16 cellular contexts compared by ENCODE assay signal in the genomic region with DNA sequence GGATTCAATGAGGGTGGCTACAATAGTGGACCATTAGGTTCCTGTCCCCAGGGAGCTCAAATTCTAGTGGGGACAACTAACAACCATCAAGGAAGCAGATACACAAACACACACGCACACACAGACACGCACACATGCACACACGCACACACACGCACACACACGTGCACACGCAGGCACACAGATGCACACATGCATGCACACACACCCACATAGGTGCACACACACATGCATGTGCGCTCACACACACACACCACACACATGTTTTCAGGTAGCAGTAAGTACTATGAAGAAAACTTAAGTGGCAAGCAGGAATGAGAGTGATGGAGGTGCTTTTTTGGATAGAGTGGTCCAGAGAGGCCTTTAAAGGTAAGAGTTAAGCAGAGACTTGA. TPM values are rescaled to one million over a fixed set of nuclear protein-coding genes. Genes with fewer than 3 reads are reported as not detected.
A peak's percentile ranks its signal among the peaks of the same experiment; 100 is the strongest.
DNase-seq lines count a peak whose midpoint lies in the region; ATAC-seq, FAIRE-seq and TF ChIP-seq lines count a peak whose summit lies in the region.
"Had no signal": no experiment of that assay in that cellular context is flagged by ENCODE, and none has a peak within 500 bp of the region (broad histone marks: within the 10 kb centered on the region; RNA-seq: fewer than 3 reads in every experiment).

No MANE protein-coding gene starts in this region.

- no peaks in the 10 kb centered on the region for H3K79me2 ChIP-seq in DOHH2 (ENCODE audit: control insufficient read depth, low read length)

- no peak overlapping the region for H3K4me3 Mint-ChIP-seq in activated B cell treated with CpG ODN at 0.5 μM for 24 hours
- H3K4me3 Mint-ChIP-seq in neural crest cell: no peak overlapping the region
- H3K4me3 Mint-ChIP-seq in activated CD4-positive, alpha-beta memory T cell treated with anti-CD3 and anti-CD28 coated beads for 36 hours: no peak overlapping the region
- H3K4me3 Mint-ChIP-seq: CD4-positive, alpha-beta memory T cell had no signal

- no peaks in the 10 kb centered on the region for H3K36me3 ChIP-seq in DOHH2 (ENCODE audit: control insufficient read depth, low read length)

- no peaks in the 10 kb centered on the region for H3K36me3 Mint-ChIP-seq in activated B cell treated with CpG ODN at 0.5 μM for 24 hours (ENCODE audit: low read depth)
- no peaks in the 10 kb centered on the region for H3K36me3 Mint-ChIP-seq in neural crest cell (ENCODE audit: low read depth)
- no peaks in the 10 kb centered on the region for H3K36me3 Mint-ChIP-seq in activated CD4-positive, alpha-beta memory T cell treated with anti-CD3 and anti-CD28 coated beads for 36 hours
- H3K36me3 Mint-ChIP-seq: CD4-positive, alpha-beta memory T cell had no signal

- H3K4me1 Mint-ChIP-seq in activated B cell treated with CpG ODN at 0.5 μM for 24 hours: peaks cover 46% of the 10 kb centered on the region
- H3K4me1 Mint-ChIP-seq in neural crest cell: peaks cover 5% of the 10 kb centered on the region
- H3K4me1 Mint-ChIP-seq in activated CD4-positive, alpha-beta memory T cell treated with anti-CD3 and anti-CD28 coated beads for 36 hours (ENCODE audit: low read depth): no peaks in the 10 kb centered on the region

- H3F3A ChIP-seq in DOHH2 (ENCODE audit: control insufficient read depth, insufficient read depth): no peaks in the 10 kb centered on the region; the same call in 1 of the 2 replicates

- no peak for TF ChIP-seq CTCF in A549 (IDR thresholded peaks at IDR 0.05)
- no peak for TF ChIP-seq CTCF in DOHH2 (IDR thresholded peaks at IDR 0.05; ENCODE audit: low read depth, low read length, poor library complexity, severe bottlenecking)
- no peak for TF ChIP-seq CTCF in activated B cell treated with CpG ODN at 0.5 μM for 24 hours (IDR thresholded peaks at IDR 0.05)
- no peak for TF ChIP-seq CTCF in neural crest cell (conservative IDR thresholded peaks at IDR 0.05)

- H3K4me3 ChIP-seq in A549 (no peak overlapping the region), DOHH2 (ENCODE audit: low read length) (no peak overlapping the region)

- H3K4me1 ChIP-seq in A549 (peaks cover 33% of the 10 kb centered on the region), DOHH2 (ENCODE audit: control insufficient read depth, low read length) (peaks cover 32% of the 10 kb centered on the region)

- H3K9me3 ChIP-seq in A549 (no peaks in the 10 kb centered on the region), DOHH2 (ENCODE audit: control insufficient read depth, insufficient read depth, low read length) (no peaks in the 10 kb centered on the region)

- no peaks in the 10 kb centered on the region for H3K27me3 ChIP-seq in DOHH2 (ENCODE audit: control insufficient read depth, low read length)

- no peaks in the 10 kb centered on the region for H3K9me2 ChIP-seq in DOHH2 (replicated peaks; ENCODE audit: control insufficient read depth, low read length)

- CTCF ChIA-PET in A549 (lab: Yijun Ruan, JAX) (interaction anchor here (0.6 to 12.5 kb wide), 9 partner anchors 17 to 655 kb away, joined by 3 to 306 read pairs (median 5); a partner anchor contains a TSS), activated B cell treated with CpG ODN at 0.5 μM for 24 hours (lab: Charles Lee) (interaction anchor here (4.1 kb wide), 1 partner anchor 30 kb away, joined by 19 read pairs; no protein-coding TSS in a partner anchor)
- CTCF ChIA-PET in activated CD4-positive, alpha-beta memory T cell treated with anti-CD3 and anti-CD28 coated beads for 36 hours (lab: Charles Lee): interaction anchor here (1.4 to 2.0 kb wide), 2 partner anchors 31 to 304 kb away, joined by 4 to 6 read pairs; no protein-coding TSS in a partner anchor

- TF ChIP-seq POLR2A in A549 (IDR thresholded peaks at IDR 0.05; ENCODE audit: low read length): no peak

- peak overlapping the region in 1 of 2 experiments; percentile 31; a peak in 1 of 6 replicates for H3K27ac ChIP-seq in A549
- H3K27ac ChIP-seq in DOHH2 (ENCODE audit: low read depth, low read length): peak overlapping the region; percentile 56

- no peaks in the 10 kb centered on the region for H3K27me3 Mint-ChIP-seq in activated B cell treated with CpG ODN at 0.5 μM for 24 hours
- peaks cover 23% of the 10 kb centered on the region for H3K27me3 Mint-ChIP-seq in neural crest cell (ENCODE audit: low read depth)
- H3K27me3 Mint-ChIP-seq in activated CD4-positive, alpha-beta memory T cell treated with anti-CD3 and anti-CD28 coated beads for 36 hours: peaks cover 5% of the 10 kb centered on the region

- intact Hi-C loops in activated B cell treated with CpG ODN at 0.5 μM for 24 hours (cut with micrococcal nuclease): no loop called here
- intact Hi-C loops in activated CD4-positive, alpha-beta memory T cell treated with anti-CD3 and anti-CD28 coated beads for 36 hours (cut with micrococcal nuclease): no loop called here

- peak overlapping the region; percentile 62 for H3K27ac Mint-ChIP-seq in activated B cell treated with CpG ODN at 0.5 μM for 24 hours
- H3K27ac Mint-ChIP-seq in neural crest cell (ENCODE audit: unreplicated experiment): peak overlapping the region; percentile 35
- no peak overlapping the region for H3K27ac Mint-ChIP-seq in activated CD4-positive, alpha-beta memory T cell treated with anti-CD3 and anti-CD28 coated beads for 36 hours

- TF ChIP-seq EP300 in A549 (IDR thresholded peaks at IDR 0.05): no peak

- POLR2A ChIA-PET in A549 (lab: Yijun Ruan, JAX) (no interaction called here), activated B cell treated with CpG ODN at 0.5 μM for 24 hours (lab: Charles Lee) (interaction anchor here (0.7 kb wide), 1 partner anchor 30 kb away, joined by 3 read pairs; no protein-coding TSS in a partner anchor)
- POLR2A ChIA-PET in activated CD4-positive, alpha-beta memory T cell treated with anti-CD3 and anti-CD28 coated beads for 36 hours (lab: Charles Lee): no interaction called here

- no peak for TF ChIP-seq RAD21 in A549 (conservative IDR thresholded peaks at IDR 0.05 in 1 of 2, IDR thresholded peaks at IDR 0.05 in 1 of 2)

- DNase-seq in A549 (ENCODE audit: low read depth in 1 of 2, low spot score in 1 of 2): no peak
- DNase-seq in activated B cell treated with CpG ODN at 0.5 μM for 24 hours: no peak
- no peak for DNase-seq in neural crest cell (ENCODE audit: low read depth, low spot score)
- DNase-seq in activated CD4-positive, alpha-beta memory T cell treated with anti-CD3 and anti-CD28 coated beads for 36 hours: no peak
- no peak for DNase-seq in NCI-H2227 (lab: John Stamatoyannopoulos, UW; ENCODE audit: unreplicated experiment)
- DNase-seq: CD4-positive, alpha-beta memory T cell; DMS79 treated with DMSO at 0.1 percent for 48 hours; GOT3; NCI-H1417 treated with DMSO at 0.1 percent for 48 hours; NCI-H2081 treated with DMSO at 0.1 percent for 48 hours; NCI-H2227 treated with DMSO at 0.1 percent for 48 hours; NCI-H524 treated with DMSO at 0.1 percent for 48 hours had no signal

- no peak for ATAC-seq in A549
- no peak for ATAC-seq in activated B cell treated with CpG ODN at 0.5 μM for 24 hours (ENCODE audit: low read depth)
- no peak for ATAC-seq in GM21825 (IDR thresholded peaks at IDR 0.05; ENCODE audit: unreplicated experiment)

- no peaks in the 10 kb centered on the region for H3K9me3 Mint-ChIP-seq in activated B cell treated with CpG ODN at 0.5 μM for 24 hours
- no peaks in the 10 kb centered on the region for H3K9me3 Mint-ChIP-seq in neural crest cell
- H3K9me3 Mint-ChIP-seq in activated CD4-positive, alpha-beta memory T cell treated with anti-CD3 and anti-CD28 coated beads for 36 hours: no peaks in the 10 kb centered on the region
- H3K9me3 Mint-ChIP-seq: CD4-positive, alpha-beta memory T cell had no signal

- WGBS in A549 (ENCODE audit: missing lambda C conversion rate): 85% methylated on average over 7 of the region's 7 CpGs

- H3K4me2 ChIP-seq in A549 (peak overlapping the region; percentile 23; the same call in 1 of the 3 replicates), DOHH2 (ENCODE audit: low read length) (peak overlapping the region; percentile 40)

- FAIRE-seq in A549 (lab: Jason Lieb, UNC): no peak
- FAIRE-seq: D721Med had no signal

- H4K20me1 ChIP-seq in DOHH2 (ENCODE audit: control insufficient read depth, insufficient read depth, low read depth, low read length): no peaks in the 10 kb centered on the region

TF ChIP-seq in A549, 52 proteins besides CTCF, POLR2A, EP300 and RAD21 (continues in another document):
- TF ChIP-seq, protein P1, sequence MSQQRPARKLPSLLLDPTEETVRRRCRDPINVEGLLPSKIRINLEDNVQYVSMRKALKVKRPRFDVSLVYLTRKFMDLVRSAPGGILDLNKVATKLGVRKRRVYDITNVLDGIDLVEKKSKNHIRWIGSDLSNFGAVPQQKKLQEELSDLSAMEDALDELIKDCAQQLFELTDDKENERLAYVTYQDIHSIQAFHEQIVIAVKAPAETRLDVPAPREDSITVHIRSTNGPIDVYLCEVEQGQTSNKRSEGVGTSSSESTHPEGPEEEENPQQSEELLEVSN (IDR thresholded peaks at IDR 0.05; ENCODE audit: borderline replicate concordance, low read depth): no peak
- TF ChIP-seq ZC3H11A (IDR thresholded peaks at IDR 0.05) (no peak), NPAS2 (CRISPR knock-in tag; IDR thresholded peaks at IDR 0.05; ENCODE audit: borderline replicate concordance) (no peak), CHD2 (IDR thresholded peaks at IDR 0.05; ENCODE audit: low read length, partially characterized antibody) (no peak), NFE2L2 (conservative IDR thresholded peaks at IDR 0.05; ENCODE audit: low read length) (no peak), ZNF302 (CRISPR knock-in tag; IDR thresholded peaks at IDR 0.05) (no peak), BHLHE40 (IDR thresholded peaks at IDR 0.05; ENCODE audit: low read depth, low read length) (no peak), JUN (IDR thresholded peaks at IDR 0.05) (no peak), RARB (CRISPR knock-in tag; IDR thresholded peaks at IDR 0.05) (no peak)

RNA-seq across cellular contexts. Expression of a gene that starts 6.6 kb away (rescaled TPM):
- polyA plus RNA-seq in A549 (2011; rRNA removed): 53.2 and 56.6 TPM in 2 replicates
- polyA plus RNA-seq in A549 (2012; cell fraction: cytosol; rRNA removed): 44.0 and 54.8 TPM in 2 replicates
- 46.1 and 64.4 TPM in 2 replicates for polyA plus RNA-seq in A549 (2012; cell fraction: nucleus; rRNA removed)
- 117 to 136 TPM (median 125 TPM) in 3 replicates for polyA plus RNA-seq in A549 (2017; fragmentation: RNase III; extraction: RNeasy Plus Mini Kit Qiagen cat#74134 plus additional on column Dnase treatment)
- 32.6 and 45.7 TPM in 2 replicates for polyA minus RNA-seq in A549 (2011; rRNA and poly(A)+ RNA removed)
- 81.7 and 89.4 TPM in 2 replicates for total RNA-seq in activated B cell treated with CpG ODN at 0.5 μM for 24 hours
- 93.9 and 97.7 TPM in 2 replicates for total RNA-seq in neural crest cell
- total RNA-seq in activated CD4-positive, alpha-beta memory T cell treated with anti-CD3 and anti-CD28 coated beads for 36 hours: 10 to 100 TPM; 81.8 to 83.1 TPM

RNA-seq across cellular contexts. Expression of a gene that starts 18.0 kb away (rescaled TPM):
- polyA plus RNA-seq in A549 (2011; rRNA removed) (not detected in 2 replicates), A549 (2017; fragmentation: RNase III; extraction: RNeasy Plus Mini Kit Qiagen cat#74134 plus additional on column Dnase treatment) (not detected in 3 replicates)
- polyA plus RNA-seq in A549 (2012; cell fraction: cytosol; rRNA removed): not detected in 2 replicates
- not detected in 2 replicates for polyA plus RNA-seq in A549 (2012; cell fraction: nucleus; rRNA removed)
- polyA minus RNA-seq in A549 (2011; rRNA and poly(A)+ RNA removed): not detected in 2 replicates
- total RNA-seq in activated B cell treated with CpG ODN at 0.5 μM for 24 hours (not detected in 2 replicates), neural crest cell (not detected in 2 replicates)
- total RNA-seq in activated CD4-positive, alpha-beta memory T cell treated with anti-CD3 and anti-CD28 coated beads for 36 hours: not detected
- total RNA-seq: CD4-positive, alpha-beta memory T cell; SK-MEL-5 had no signal
- polyA plus RNA-seq: CD4-positive, alpha-beta memory T cell had no signal
